15 cellular contexts compared by ENCODE assay signal in the genomic region with DNA sequence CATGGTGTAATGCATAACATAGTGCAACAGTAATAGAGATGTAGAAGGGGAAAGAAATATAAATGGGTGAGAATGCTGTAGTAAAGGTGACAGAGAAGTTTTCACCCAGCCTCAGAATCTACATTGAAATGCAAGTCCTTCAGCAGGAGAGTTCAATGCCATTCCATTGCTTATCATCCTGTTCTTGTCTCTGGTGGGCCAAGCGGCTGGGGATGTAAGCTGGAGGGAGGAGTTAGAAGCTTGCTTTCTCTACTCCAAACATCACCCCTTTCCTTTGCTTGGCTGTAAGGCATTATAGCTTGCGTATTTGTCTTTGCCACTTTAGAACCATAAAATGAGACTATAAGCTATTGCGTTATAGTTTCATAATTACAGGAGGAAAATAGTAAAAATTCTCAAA. TPM values are rescaled to one million over a fixed set of nuclear protein-coding genes. Genes with fewer than 3 reads are reported as not detected.
"Had no signal": no experiment of that assay in that cellular context is flagged by ENCODE, and none has a peak within 500 bp of the region (broad histone marks: within the 10 kb centered on the region; RNA-seq: fewer than 3 reads in every experiment).

No MANE protein-coding gene starts in this region.

- H3K36me3 ChIP-seq: sigmoid colon, uterus had no signal

- H3K4me3 ChIP-seq: sigmoid colon, uterus had no signal

- H3K9me3 Mint-ChIP-seq: activated B cell treated with CpG ODN at 0.5 μM for 24 hours; activated CD4-positive, alpha-beta memory T cell treated with anti-CD3 and anti-CD28 coated beads for 36 hours; activated naive CD8-positive, alpha-beta T cell treated with anti-CD3 and anti-CD28 coated beads for 36 hours; stimulated activated effector memory CD8-positive, alpha-beta T cell treated with anti-CD3 and anti-CD28 coated beads, Interleukin-12 subunit alpha, Interleukin-12 subunit beta, amount 100 ng/mL, for 72 hours had no signal

- H3K27ac Mint-ChIP-seq: activated B cell treated with CpG ODN at 0.5 μM for 24 hours; activated CD4-positive, alpha-beta memory T cell treated with anti-CD3 and anti-CD28 coated beads for 36 hours; activated naive CD8-positive, alpha-beta T cell treated with anti-CD3 and anti-CD28 coated beads for 36 hours; memory B cell; natural killer cell; stimulated activated effector memory CD8-positive, alpha-beta T cell treated with anti-CD3 and anti-CD28 coated beads, Interleukin-12 subunit alpha, Interleukin-12 subunit beta, amount 100 ng/mL, for 72 hours had no signal

- H3K4me1 Mint-ChIP-seq: activated B cell treated with CpG ODN at 0.5 μM for 24 hours; activated naive CD8-positive, alpha-beta T cell treated with anti-CD3 and anti-CD28 coated beads for 36 hours; memory B cell; stimulated activated effector memory CD8-positive, alpha-beta T cell treated with anti-CD3 and anti-CD28 coated beads, Interleukin-12 subunit alpha, Interleukin-12 subunit beta, amount 100 ng/mL, for 72 hours had no signal

- H3K4me3 Mint-ChIP-seq: activated B cell treated with CpG ODN at 0.5 μM for 24 hours; activated CD4-positive, alpha-beta memory T cell treated with anti-CD3 and anti-CD28 coated beads for 36 hours; activated naive CD8-positive, alpha-beta T cell treated with anti-CD3 and anti-CD28 coated beads for 36 hours; memory B cell; natural killer cell; stimulated activated effector memory CD8-positive, alpha-beta T cell treated with anti-CD3 and anti-CD28 coated beads, Interleukin-12 subunit alpha, Interleukin-12 subunit beta, amount 100 ng/mL, for 72 hours had no signal

- H3K36me3 Mint-ChIP-seq: activated CD4-positive, alpha-beta memory T cell treated with anti-CD3 and anti-CD28 coated beads for 36 hours; activated naive CD8-positive, alpha-beta T cell treated with anti-CD3 and anti-CD28 coated beads for 36 hours; memory B cell; stimulated activated effector memory CD8-positive, alpha-beta T cell treated with anti-CD3 and anti-CD28 coated beads, Interleukin-12 subunit alpha, Interleukin-12 subunit beta, amount 100 ng/mL, for 72 hours had no signal

- H3K27ac ChIP-seq: sigmoid colon, uterus had no signal

- DNase-seq: activated B cell treated with CpG ODN at 0.5 μM for 24 hours; activated CD4-positive, alpha-beta memory T cell treated with anti-CD3 and anti-CD28 coated beads for 36 hours; activated CD4-positive, alpha-beta T cell treated with anti-CD3 and anti-CD28 coated beads for 4 hours; activated naive CD8-positive, alpha-beta T cell treated with anti-CD3 and anti-CD28 coated beads for 36 hours; amniotic stem cell; erythroblast; kidney glomerular epithelial cell; left ventricle myocardium superior; natural killer cell; nucleus accumbens; sigmoid colon; stimulated activated CD4-positive, alpha-beta T cell treated with anti-CD3 and anti-CD28 coated beads, Interleukin-4, amount 100 ng/mL, for 24 hours; uterus had no signal

- H3K9me3 ChIP-seq: sigmoid colon, uterus had no signal

RNA-seq across cellular contexts. Expression of a gene that starts 2.2 kb away (rescaled TPM):
- total RNA-seq: activated B cell treated with CpG ODN at 0.5 μM for 24 hours; activated CD4-positive, alpha-beta memory T cell treated with anti-CD3 and anti-CD28 coated beads for 36 hours; activated naive CD8-positive, alpha-beta T cell treated with anti-CD3 and anti-CD28 coated beads for 36 hours; left ventricle myocardium superior; natural killer cell had no signal
